ENCODE assay signal across 8 cellular contexts in genomic region chrX:53093177-53093655, GRCh38. TPM values are rescaled to one million over a fixed set of nuclear protein-coding genes. Genes with fewer than 3 reads are reported as not detected.
DNase-seq lines count a peak whose midpoint lies in the region; ATAC-seq lines count a peak whose summit lies in the region.

No MANE protein-coding gene starts in this region.

- peak overlapping the region; percentile 85 for H3K27ac Mint-ChIP-seq in activated CD4-positive, alpha-beta memory T cell treated with anti-CD3 and anti-CD28 coated beads, Interleukin-2, amount 10 ng/mL, durations not matched to agents 7 days and 5 days

- H3K27me3 Mint-ChIP-seq in activated CD4-positive, alpha-beta memory T cell treated with anti-CD3 and anti-CD28 coated beads, Interleukin-2, amount 10 ng/mL, durations not matched to agents 7 days and 5 days: no peaks in the 10 kb centered on the region

- ATAC-seq in HG03342 (IDR thresholded peaks at IDR 0.05; ENCODE audit: unreplicated experiment): peak; percentile 52

- DNase-seq in NCI-H1417 (lab: John Stamatoyannopoulos, UW) (peak; percentile 28 to 88 (median 79)), NCI-H1417 treated with DMSO at 0.1 percent for 48 hours (lab: John Stamatoyannopoulos, UW) (no peak), NCI-H526 treated with DMSO at 0.1 percent for 48 hours (lab: John Stamatoyannopoulos, UW) (peak; percentile 49), medulla oblongata (ENCODE audit: extremely low spot score) (peak; percentile 55)
- peak; percentile 81 for DNase-seq in activated CD4-positive, alpha-beta memory T cell treated with anti-CD3 and anti-CD28 coated beads, Interleukin-2, amount 10 ng/mL, durations not matched to agents 7 days and 5 days
- peak; percentile 62 for DNase-seq in effector CD8-positive, alpha-beta T cell (lab: John Stamatoyannopoulos, UW)
- peak; percentile 51 to 69 (median 52) for DNase-seq in stimulated activated CD4-positive, alpha-beta T cell treated with anti-CD3 and anti-CD28 coated beads, TNF-alpha, amount 100 ng/mL, for 48 hours (ENCODE audit: low read depth in 3 of 3)

- POLR2A ChIA-PET in activated CD4-positive, alpha-beta memory T cell treated with anti-CD3 and anti-CD28 coated beads, Interleukin-2, amount 10 ng/mL, durations not matched to agents 7 days and 5 days (lab: Charles Lee): no interaction called here

- H3K4me1 Mint-ChIP-seq in activated CD4-positive, alpha-beta memory T cell treated with anti-CD3 and anti-CD28 coated beads, Interleukin-2, amount 10 ng/mL, durations not matched to agents 7 days and 5 days: peaks cover 30% of the 10 kb centered on the region

- no peaks in the 10 kb centered on the region for H3K9me3 Mint-ChIP-seq in activated CD4-positive, alpha-beta memory T cell treated with anti-CD3 and anti-CD28 coated beads, Interleukin-2, amount 10 ng/mL, durations not matched to agents 7 days and 5 days

- peak overlapping the region; percentile 87 for H3K4me3 Mint-ChIP-seq in activated CD4-positive, alpha-beta memory T cell treated with anti-CD3 and anti-CD28 coated beads, Interleukin-2, amount 10 ng/mL, durations not matched to agents 7 days and 5 days

- CTCF ChIA-PET in activated CD4-positive, alpha-beta memory T cell treated with anti-CD3 and anti-CD28 coated beads, Interleukin-2, amount 10 ng/mL, durations not matched to agents 7 days and 5 days (lab: Charles Lee): no interaction called here

- no peaks in the 10 kb centered on the region for H3K36me3 Mint-ChIP-seq in activated CD4-positive, alpha-beta memory T cell treated with anti-CD3 and anti-CD28 coated beads, Interleukin-2, amount 10 ng/mL, durations not matched to agents 7 days and 5 days (ENCODE audit: low read depth)

RNA-seq across cellular contexts. Expression of gene KANTR, which starts 0.7 kb away (rescaled TPM):
- total RNA-seq in activated CD4-positive, alpha-beta memory T cell treated with anti-CD3 and anti-CD28 coated beads, Interleukin-2, amount 10 ng/mL, durations not matched to agents 7 days and 5 days: 1 to 10 TPM; 7.5 to 7.7 TPM

RNA-seq across cellular contexts. Expression of gene TSPYL2, which starts 11.0 kb away (rescaled TPM):
- 10 to 100 TPM; 30.2 to 31.1 TPM for total RNA-seq in activated CD4-positive, alpha-beta memory T cell treated with anti-CD3 and anti-CD28 coated beads, Interleukin-2, amount 10 ng/mL, durations not matched to agents 7 days and 5 days

RNA-seq across cellular contexts. Expression of gene GPR173, which starts 44.6 kb away (rescaled TPM):
- total RNA-seq in activated CD4-positive, alpha-beta memory T cell treated with anti-CD3 and anti-CD28 coated beads, Interleukin-2, amount 10 ng/mL, durations not matched to agents 7 days and 5 days: not detected
